ENCODE assay signal across 16 cellular contexts in genomic region chr7:139623518-139623917, GRCh38.
DNase-seq lines count a peak whose midpoint lies in the region; ATAC-seq and TF ChIP-seq lines count a peak whose summit lies in the region.
"Had no signal": no experiment of that assay in that cellular context is flagged by ENCODE, and none has a peak within 500 bp of the region (broad histone marks: within the 10 kb centered on the region; RNA-seq: fewer than 3 reads in every experiment).

No MANE protein-coding gene starts in this region.

- no peak overlapping the region for H3K23ac ChIP-seq in mesenchymal stem cell (ENCODE audit: low read length in 2 of 2)

- no peak for TF ChIP-seq POLR2A in uterus (IDR thresholded peaks at IDR 0.05)

- no peak overlapping the region for H3K4me3 ChIP-seq in CD4-positive, alpha-beta memory T cell (ENCODE audit: low read length in 2 of 2)
- H3K4me3 ChIP-seq in mesenchymal stem cell (ENCODE audit: insufficient read depth in 1 of 2, low read depth in 1 of 2, low read length in 2 of 2) (no peak overlapping the region), uterus (no peak overlapping the region), endodermal cell (ENCODE audit: low read length) (no peak overlapping the region)
- H3K4me3 ChIP-seq: prostate gland, SK-N-MC had no signal

- H3K27me3 ChIP-seq in CD4-positive, alpha-beta memory T cell (ENCODE audit: insufficient read depth, low read length), result no peaks in the 10 kb centered on the region
- no peaks in the 10 kb centered on the region for H3K27me3 ChIP-seq in mesenchymal stem cell (ENCODE audit: control insufficient read depth in 1 of 2, insufficient read depth in 1 of 2, low read length in 2 of 2)
- H3K27me3 ChIP-seq in uterus, result no peaks in the 10 kb centered on the region
- no peaks in the 10 kb centered on the region for H3K27me3 ChIP-seq in endodermal cell (ENCODE audit: control insufficient read depth, insufficient read depth, low read length, poor library complexity, severe bottlenecking)

- no peak overlapping the region for H3K18ac ChIP-seq in mesenchymal stem cell (ENCODE audit: low read depth in 1 of 2, low read length in 2 of 2)

- H3K79me1 ChIP-seq in mesenchymal stem cell (replicated peaks; ENCODE audit: low read length, poor library complexity, severe bottlenecking), result peaks cover 44% of the 10 kb centered on the region

- H2AK5ac ChIP-seq in mesenchymal stem cell (ENCODE audit: low read length, severe bottlenecking), result no peak overlapping the region

- TF ChIP-seq CTCF in uterus (IDR thresholded peaks at IDR 0.05), result no peak
- no peak for TF ChIP-seq CTCF in endodermal cell (conservative IDR thresholded peaks at IDR 0.05)

- no peak overlapping the region for H3K27ac ChIP-seq in CD4-positive, alpha-beta memory T cell (ENCODE audit: low read depth, low read length)
- H3K27ac ChIP-seq in mesenchymal stem cell (ENCODE audit: low read length, poor library complexity, severe bottlenecking), result no peak overlapping the region
- no peak overlapping the region for H3K27ac ChIP-seq in uterus
- H3K27ac ChIP-seq in endodermal cell (ENCODE audit: low read depth, low read length), result no peak overlapping the region
- H3K27ac ChIP-seq: prostate gland, SK-N-MC, VCaP had no signal

- H3K36me3 Mint-ChIP-seq in activated CD4-positive, alpha-beta T cell treated with anti-CD3 and anti-CD28 coated beads for 36 hours (ENCODE audit: low read depth), result peaks cover 41% of the 10 kb centered on the region
- peaks cover 33 to 40% of the 10 kb centered on the region in 2 donors for H3K36me3 Mint-ChIP-seq in CD4-positive, alpha-beta memory T cell
- H3K36me3 Mint-ChIP-seq in T-helper 17 cell (ENCODE audit: low read depth) (peaks cover 10% of the 10 kb centered on the region), endodermal cell (ENCODE audit: low read depth) (peaks cover 62% of the 10 kb centered on the region)

- no peak overlapping the region for H3K4me3 Mint-ChIP-seq in activated CD4-positive, alpha-beta T cell treated with anti-CD3 and anti-CD28 coated beads for 36 hours
- no peak overlapping the region for H3K4me3 Mint-ChIP-seq in CD4-positive, alpha-beta memory T cell
- H3K4me3 Mint-ChIP-seq in T-helper 17 cell (no peak overlapping the region), endodermal cell (no peak overlapping the region)
- H3K4me3 Mint-ChIP-seq: effector memory CD8-positive, alpha-beta T cell; stimulated activated naive CD8-positive, alpha-beta T cell treated with anti-CD3 and anti-CD28 coated beads, Interleukin-15, Interleukin-2, amounts not matched to agents 100 ng/mL and 50 ng/mL, for 24 hours had no signal

- H2BK15ac ChIP-seq in mesenchymal stem cell (ENCODE audit: low read depth, poor library complexity, severe bottlenecking), result no peak overlapping the region

- CTCF ChIA-PET in activated CD4-positive, alpha-beta T cell treated with anti-CD3 and anti-CD28 coated beads for 36 hours (lab: Charles Lee), result interaction anchor here (1.4 kb wide), 1 partner anchor 14 kb away, joined by 4 read pairs; no protein-coding TSS in a partner anchor
- CTCF ChIA-PET in CD4-positive, alpha-beta memory T cell (lab: Charles Lee; ENCODE audit: partially characterized antibody), result interaction anchor here (1.1 to 7.5 kb wide), 4 partner anchors 9 to 22 kb away, joined by 3 to 43 read pairs (median 4); no protein-coding TSS in a partner anchor

- H3K9ac ChIP-seq in mesenchymal stem cell (ENCODE audit: low read length) (no peak overlapping the region), endodermal cell (ENCODE audit: extremely low read depth, low read length, poor library complexity, severe bottlenecking) (no peak overlapping the region)

- H3K27ac Mint-ChIP-seq in activated CD4-positive, alpha-beta T cell treated with anti-CD3 and anti-CD28 coated beads for 36 hours, result no peak overlapping the region
- peak overlapping the region in 5 of 7 donors; percentile 14 to 70 (median 61) for H3K27ac Mint-ChIP-seq in CD4-positive, alpha-beta memory T cell
- H3K27ac Mint-ChIP-seq in T-helper 17 cell, result peak overlapping the region; percentile 92
- H3K27ac Mint-ChIP-seq in endodermal cell, result no peak overlapping the region

- H4K91ac ChIP-seq in mesenchymal stem cell (ENCODE audit: low read length), result no peak overlapping the region

- H3K9me3 ChIP-seq in CD4-positive, alpha-beta memory T cell (ENCODE audit: control insufficient read depth in 1 of 2, low read length in 2 of 2), result no peaks in the 10 kb centered on the region
- H3K9me3 ChIP-seq in T-helper 17 cell (ENCODE audit: control insufficient read depth, low read length, poor library complexity, severe bottlenecking) (no peaks in the 10 kb centered on the region), mesenchymal stem cell (ENCODE audit: control insufficient read depth, low read length) (no peaks in the 10 kb centered on the region), uterus (no peaks in the 10 kb centered on the region), endodermal cell (ENCODE audit: control insufficient read depth, low read length) (no peaks in the 10 kb centered on the region)
- H3K9me3 ChIP-seq: prostate gland had no signal

- H3K4ac ChIP-seq in mesenchymal stem cell (ENCODE audit: low read depth in 1 of 2, low read length in 2 of 2), result no peak overlapping the region

- peaks cover 2% of the 10 kb centered on the region for H3K36me3 ChIP-seq in CD4-positive, alpha-beta memory T cell (ENCODE audit: insufficient read depth, low read length)
- H3K36me3 ChIP-seq in mesenchymal stem cell (ENCODE audit: control insufficient read depth in 1 of 2, insufficient read depth in 2 of 2, low read depth in 1 of 2, low read length in 2 of 2) (peaks cover 66 to 74% of the 10 kb centered on the region in 2 experiments), uterus (no peaks in the 10 kb centered on the region), endodermal cell (ENCODE audit: control insufficient read depth, insufficient read depth, low read length) (peaks cover 76% of the 10 kb centered on the region)

- H3K4me1 ChIP-seq in CD4-positive, alpha-beta memory T cell (ENCODE audit: insufficient read depth, low read length), result peaks cover 24% of the 10 kb centered on the region
- H3K4me1 ChIP-seq in mesenchymal stem cell (ENCODE audit: control insufficient read depth, insufficient read depth, low read depth, low read length), result no peaks in the 10 kb centered on the region
- H3K4me1 ChIP-seq in uterus, result no peaks in the 10 kb centered on the region
- H3K4me1 ChIP-seq in endodermal cell (ENCODE audit: control insufficient read depth, insufficient read depth, low read length), result no peaks in the 10 kb centered on the region
- H3K4me1 ChIP-seq: prostate gland had no signal

- 96% methylated on average over 4 of the region's 4 CpGs for WGBS in mesenchymal stem cell
- 90 to 95% methylated on average over 4 of the region's 4 CpGs for WGBS in endodermal cell (ENCODE audit: insufficient coverage in 1 of 2, insufficient read length in 1 of 2), 2 experiments

- H4K8ac ChIP-seq in mesenchymal stem cell (ENCODE audit: low read length), result no peak overlapping the region

- intact Hi-C loops in activated CD4-positive, alpha-beta T cell treated with anti-CD3 and anti-CD28 coated beads for 36 hours (cut with DNase I, micrococcal nuclease), result no loop called here
- intact Hi-C loops in CD4-positive, alpha-beta memory T cell (cut with micrococcal nuclease), result no loop called here
- intact Hi-C loops in uterus (cut with DNase I; ENCODE audit: low total_unique reads), result no loop called here

- H3K4me1 Mint-ChIP-seq in activated CD4-positive, alpha-beta T cell treated with anti-CD3 and anti-CD28 coated beads for 36 hours, result peaks cover 52% of the 10 kb centered on the region
- H3K4me1 Mint-ChIP-seq in CD4-positive, alpha-beta memory T cell, result peaks cover 35 to 50% (median 44%) of the 10 kb centered on the region in 4 donors
- peaks cover 35% of the 10 kb centered on the region for H3K4me1 Mint-ChIP-seq in T-helper 17 cell
- H3K4me1 Mint-ChIP-seq in endodermal cell, result peaks cover 2% of the 10 kb centered on the region

- no peaks in the 10 kb centered on the region for H3K9me3 Mint-ChIP-seq in activated CD4-positive, alpha-beta T cell treated with anti-CD3 and anti-CD28 coated beads for 36 hours (ENCODE audit: low read depth)
- H3K9me3 Mint-ChIP-seq in CD4-positive, alpha-beta memory T cell, result no peaks in the 10 kb centered on the region
- H3K9me3 Mint-ChIP-seq in endodermal cell, result no peaks in the 10 kb centered on the region
- H3K9me3 Mint-ChIP-seq: effector memory CD8-positive, alpha-beta T cell; stimulated activated naive CD8-positive, alpha-beta T cell treated with anti-CD3 and anti-CD28 coated beads, Interleukin-15, Interleukin-2, amounts not matched to agents 100 ng/mL and 50 ng/mL, for 24 hours had no signal

- H3K14ac ChIP-seq in mesenchymal stem cell (ENCODE audit: low read length in 2 of 2), result no peak overlapping the region

- DNase-seq in activated CD4-positive, alpha-beta T cell treated with anti-CD3 and anti-CD28 coated beads for 36 hours, result peak; percentile 58
- no peak for DNase-seq in activated CD4-positive, alpha-beta T cell treated with anti-CD3 and anti-CD28 coated beads, Interleukin-2, amount 50 U/mL, for 48 hours
- no peak for DNase-seq in CD4-positive, alpha-beta memory T cell
- no peak for DNase-seq in T-helper 17 cell
- peak; percentile 17 for DNase-seq in mesenchymal stem cell
- no peak for DNase-seq in uterus
- DNase-seq in endodermal cell, result no peak
- DNase-seq: caudate nucleus; effector memory CD8-positive, alpha-beta T cell; foreskin fibroblast; NCI-H1417 treated with DMSO at 0.1 percent for 48 hours had no signal

- no peak overlapping the region for H2BK120ac ChIP-seq in mesenchymal stem cell (ENCODE audit: low read depth, low read length)

- peak; percentile 42 for ATAC-seq in activated CD4-positive, alpha-beta T cell treated with anti-CD3 and anti-CD28 coated beads for 36 hours
- ATAC-seq in T-helper 17 cell (no peak), HG02981 (IDR thresholded peaks at IDR 0.05; ENCODE audit: unreplicated experiment) (no peak)
- ATAC-seq: effector memory CD8-positive, alpha-beta T cell had no signal

- H2BK12ac ChIP-seq in mesenchymal stem cell (ENCODE audit: low read length in 2 of 2), result no peak overlapping the region

- H2BK5ac ChIP-seq in mesenchymal stem cell (ENCODE audit: low read depth, low read length, poor library complexity, severe bottlenecking), result no peak overlapping the region

- H2AFZ ChIP-seq in mesenchymal stem cell (ENCODE audit: low read depth, low read length), result no peak overlapping the region

- POLR2A ChIA-PET in activated CD4-positive, alpha-beta T cell treated with anti-CD3 and anti-CD28 coated beads for 36 hours (lab: Charles Lee), result no interaction called here
- POLR2A ChIA-PET in CD4-positive, alpha-beta memory T cell (lab: Charles Lee; ENCODE audit: partially characterized antibody), result no interaction called here

- no peak overlapping the region for H3K4me2 ChIP-seq in mesenchymal stem cell (ENCODE audit: low read length, poor library complexity, severe bottlenecking)

- no peaks in the 10 kb centered on the region for H3K27me3 Mint-ChIP-seq in activated CD4-positive, alpha-beta T cell treated with anti-CD3 and anti-CD28 coated beads for 36 hours
- H3K27me3 Mint-ChIP-seq in CD4-positive, alpha-beta memory T cell, result no peaks in the 10 kb centered on the region
- H3K27me3 Mint-ChIP-seq in T-helper 17 cell (no peaks in the 10 kb centered on the region), endodermal cell (ENCODE audit: insufficient read depth) (no peaks in the 10 kb centered on the region)
- H3K27me3 Mint-ChIP-seq: effector memory CD8-positive, alpha-beta T cell; stimulated activated naive CD8-positive, alpha-beta T cell treated with anti-CD3 and anti-CD28 coated beads, Interleukin-15, Interleukin-2, amounts not matched to agents 100 ng/mL and 50 ng/mL, for 24 hours had no signal

Comparison
In these comparisons a context has a peak if more than half of its experiments do, and no peak if none do; other contexts are left out.
1. DNase-seq: peak in activated CD4-positive, alpha-beta T cell treated with anti-CD3 and anti-CD28 coated beads for 36 hours (single experiment) and mesenchymal stem cell (single experiment); none in activated CD4-positive, alpha-beta T cell treated with anti-CD3 and anti-CD28 coated beads, Interleukin-2, amount 50 U/mL, for 48 hours (0 of 2), CD4-positive, alpha-beta memory T cell (0 of 5), T-helper 17 cell (0 of 3), uterus (0 of 2) and endodermal cell (single experiment).
2. H3K27ac Mint-ChIP-seq: peak in CD4-positive, alpha-beta memory T cell (5 of 7) and T-helper 17 cell (single experiment); none in activated CD4-positive, alpha-beta T cell treated with anti-CD3 and anti-CD28 coated beads for 36 hours (single experiment) and endodermal cell (single experiment).